In the genomic region with DNA sequence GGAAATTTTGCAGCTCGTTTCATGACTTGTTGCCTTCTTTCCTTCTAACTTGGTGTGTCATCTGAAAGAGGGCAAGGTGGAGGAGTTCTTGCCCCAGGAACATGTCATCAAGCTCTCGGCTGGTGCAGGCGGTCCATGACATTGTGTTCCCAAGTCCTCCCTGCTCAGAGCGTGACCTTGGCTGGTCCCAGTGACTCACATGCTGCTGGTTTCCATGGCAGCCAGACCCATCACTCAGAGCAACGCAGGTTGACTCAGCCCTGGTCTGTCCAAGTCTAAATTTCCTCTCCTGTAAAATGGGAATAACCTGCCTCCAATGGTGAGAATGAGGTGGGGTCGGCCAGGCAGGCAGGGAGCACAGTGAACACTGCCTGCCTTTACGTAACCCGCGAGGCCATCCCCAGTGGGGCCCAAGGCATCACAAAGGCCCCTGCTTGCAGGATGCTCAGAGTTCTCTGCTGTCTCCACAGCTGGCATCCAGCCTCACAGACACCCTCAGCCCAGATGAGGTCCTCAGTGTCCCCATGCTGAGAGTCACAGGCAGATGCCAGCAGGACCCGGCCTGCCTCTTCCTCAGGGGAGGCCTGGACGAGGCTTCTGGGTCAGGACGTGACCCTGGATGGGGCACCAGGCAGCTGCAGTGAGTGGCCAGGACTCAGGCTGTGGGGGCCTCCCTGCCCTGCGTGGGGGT, we compare ENCODE assay signal across 10 cellular contexts.
DNase-seq lines count a peak whose midpoint lies in the region; ATAC-seq and TF ChIP-seq lines count a peak whose summit lies in the region.
"Had no signal": no experiment of that assay in that cellular context is flagged by ENCODE, and none has a peak within 500 bp of the region (broad histone marks: within the 10 kb centered on the region; RNA-seq: fewer than 3 reads in every experiment).

No MANE protein-coding gene starts in this region.

- H3K9me3 ChIP-seq in osteoblast (ENCODE audit: low read depth, low read length) = no peaks in the 10 kb centered on the region
- H3K9me3 ChIP-seq: Caco-2 had no signal

- H2AFZ ChIP-seq in osteoblast (ENCODE audit: low read length) = no peak overlapping the region

- no peak overlapping the region for H3K27ac ChIP-seq in osteoblast (ENCODE audit: low read depth, low read length)

- H3K4me1 Mint-ChIP-seq in stimulated activated naive B cell treated with anti-CD40 and anti-IgM and Interleukin-4, amounts not matched to agents 10 μg/mL and 1 μg/mL and 100 μg/mL, for 72 hours = peaks cover 0 to 1% of the 10 kb centered on the region in 2 donors
- H3K4me1 Mint-ChIP-seq: activated CD8-positive, alpha-beta memory T cell treated with anti-CD3 and anti-CD28 coated beads, Interleukin-2, amount 10 ng/mL, durations not matched to agents 7 days and 5 days had no signal

- H3K36me3 ChIP-seq in osteoblast (ENCODE audit: insufficient read depth, low read length) = no peaks in the 10 kb centered on the region

- no peaks in the 10 kb centered on the region for H3K36me3 Mint-ChIP-seq in stimulated activated naive B cell treated with anti-CD40 and anti-IgM and Interleukin-4, amounts not matched to agents 10 μg/mL and 1 μg/mL and 100 μg/mL, for 72 hours
- H3K36me3 Mint-ChIP-seq: activated CD8-positive, alpha-beta memory T cell treated with anti-CD3 and anti-CD28 coated beads, Interleukin-2, amount 10 ng/mL, durations not matched to agents 7 days and 5 days had no signal

- no peaks in the 10 kb centered on the region for H3K9me3 Mint-ChIP-seq in stimulated activated naive B cell treated with anti-CD40 and anti-IgM and Interleukin-4, amounts not matched to agents 10 μg/mL and 1 μg/mL and 100 μg/mL, for 72 hours

- peaks cover 14% of the 10 kb centered on the region for H3K27me3 ChIP-seq in osteoblast (ENCODE audit: insufficient read depth, low read length)

- H3K4me1 ChIP-seq in osteoblast (ENCODE audit: insufficient read depth, low read length) = peaks cover 18% of the 10 kb centered on the region

- peak; percentile 84 for DNase-seq in Daoy (ENCODE audit: low read depth)
- DNase-seq in RKO (ENCODE audit: low spot score) = peak; percentile 65
- peak; percentile 91 for DNase-seq in fibroblast of mammary gland (ENCODE audit: low read depth)
- DNase-seq in osteoblast (ENCODE audit: insufficient read length, low spot score, missing footprints) = peak; percentile 96
- no peak for DNase-seq in stimulated activated naive B cell treated with anti-CD40 and anti-IgM and Interleukin-4, amounts not matched to agents 10 μg/mL and 1 μg/mL and 100 μg/mL, for 72 hours
- DNase-seq in AML-193 (lab: John Stamatoyannopoulos, UW) = no peak
- DNase-seq: activated CD8-positive, alpha-beta memory T cell treated with anti-CD3 and anti-CD28 coated beads, Interleukin-2, amount 10 ng/mL, durations not matched to agents 7 days and 5 days; Caco-2 had no signal

- peaks cover 15 to 27% of the 10 kb centered on the region in 2 donors for H3K27me3 Mint-ChIP-seq in stimulated activated naive B cell treated with anti-CD40 and anti-IgM and Interleukin-4, amounts not matched to agents 10 μg/mL and 1 μg/mL and 100 μg/mL, for 72 hours
- H3K27me3 Mint-ChIP-seq: activated CD8-positive, alpha-beta memory T cell treated with anti-CD3 and anti-CD28 coated beads, Interleukin-2, amount 10 ng/mL, durations not matched to agents 7 days and 5 days had no signal

- no peaks in the 10 kb centered on the region for H4K20me1 ChIP-seq in osteoblast (ENCODE audit: insufficient read depth, low read length)

- H3K4me3 ChIP-seq in fibroblast of mammary gland (ENCODE audit: control insufficient read depth, low read depth, low read length) (no peak overlapping the region), osteoblast (ENCODE audit: insufficient read depth, low read length) (no peak overlapping the region)

- no peak overlapping the region for H3K4me2 ChIP-seq in osteoblast (ENCODE audit: insufficient read depth, low read length)

- TF ChIP-seq CTCF in fibroblast of mammary gland (conservative IDR thresholded peaks at IDR 0.05; ENCODE audit: control insufficient read depth, insufficient read depth, low read depth, low read length) = no peak
- no peak for TF ChIP-seq CTCF in osteoblast (IDR thresholded peaks at IDR 0.05; ENCODE audit: extremely low read depth, low read depth, low read length)

- no peaks in the 10 kb centered on the region for H3K79me2 ChIP-seq in osteoblast (ENCODE audit: insufficient read depth, low read length)

- no peak for ATAC-seq in stimulated activated naive B cell treated with anti-CD40 and anti-IgM and Interleukin-4, amounts not matched to agents 10 μg/mL and 1 μg/mL and 100 μg/mL, for 72 hours (replicated peaks)
- no peak for ATAC-seq in HG03520 (IDR thresholded peaks at IDR 0.05; ENCODE audit: unreplicated experiment)
- ATAC-seq in HG03135 (IDR thresholded peaks at IDR 0.05; ENCODE audit: unreplicated experiment) = no peak
- ATAC-seq: activated CD8-positive, alpha-beta memory T cell treated with anti-CD3 and anti-CD28 coated beads, Interleukin-2, amount 10 ng/mL, durations not matched to agents 7 days and 5 days had no signal

- no peak overlapping the region for H3K27ac Mint-ChIP-seq in stimulated activated naive B cell treated with anti-CD40 and anti-IgM and Interleukin-4, amounts not matched to agents 10 μg/mL and 1 μg/mL and 100 μg/mL, for 72 hours
- H3K27ac Mint-ChIP-seq: activated CD8-positive, alpha-beta memory T cell treated with anti-CD3 and anti-CD28 coated beads, Interleukin-2, amount 10 ng/mL, durations not matched to agents 7 days and 5 days had no signal

- no peak overlapping the region for H3K4me3 Mint-ChIP-seq in stimulated activated naive B cell treated with anti-CD40 and anti-IgM and Interleukin-4, amounts not matched to agents 10 μg/mL and 1 μg/mL and 100 μg/mL, for 72 hours
- H3K4me3 Mint-ChIP-seq: activated CD8-positive, alpha-beta memory T cell treated with anti-CD3 and anti-CD28 coated beads, Interleukin-2, amount 10 ng/mL, durations not matched to agents 7 days and 5 days had no signal

Comparison
In these comparisons a context has a peak if more than half of its experiments do, and no peak if none do; other contexts are left out.
1. DNase-seq: peak in Daoy (single experiment), RKO (single experiment), fibroblast of mammary gland (single experiment) and osteoblast (single experiment); none in stimulated activated naive B cell treated with anti-CD40 and anti-IgM and Interleukin-4, amounts not matched to agents 10 μg/mL and 1 μg/mL and 100 μg/mL, for 72 hours (single experiment) and AML-193 (0 of 2).